ENCODE assay signal across 30 cellular contexts in genomic region chr6:111639266-111639665, GRCh38.
"Had no signal": no experiment of that assay in that cellular context is flagged by ENCODE, and none has a peak within 500 bp of the region (broad histone marks: within the 10 kb centered on the region; RNA-seq: fewer than 3 reads in every experiment).

No MANE protein-coding gene starts in this region.

- H3K4me1 ChIP-seq: neural progenitor cell, parathyroid adenoma, psoas muscle, thyroid gland, tibial nerve had no signal

- DNase-seq: naive thymus-derived CD4-positive, alpha-beta T cell; natural killer cell; occipital lobe; ovary; posterior cingulate gyrus; psoas muscle; right cardiac atrium; spleen; stimulated activated CD4-positive, alpha-beta T cell treated with anti-CD3 and anti-CD28 coated beads, Interleukin-12 subunit alpha, Interleukin-12 subunit beta, amount 100 ng/mL, for 4 hours; stimulated activated CD4-positive, alpha-beta T cell treated with anti-CD3 and anti-CD28 coated beads, Interleukin-1b, Interleukin-23, amount 100 ng/mL, for 48 hours; stimulated activated CD4-positive, alpha-beta T cell treated with anti-CD3 and anti-CD28 coated beads, Interleukin-4, amount 100 ng/mL, for 1 hour; stimulated activated CD4-positive, alpha-beta T cell treated with anti-CD3 and anti-CD28 coated beads, Interleukin-4, amount 100 ng/mL, for 4 hours; stimulated activated naive CD4-positive, alpha-beta T cell; stimulated activated naive CD8-positive, alpha-beta T cell treated with anti-CD3 and anti-CD28 coated beads, Interleukin-15, Interleukin-2, amounts not matched to agents 100 U/mL and 50 U/mL, for 24 hours; stomach; thyroid gland; trophoblast cell; upper lobe of left lung had no signal

- H3K9me3 ChIP-seq: ovary, psoas muscle, stomach, thoracic aorta, thyroid gland, tibial nerve, upper lobe of left lung, vagina had no signal

- H3K4me1 Mint-ChIP-seq: natural killer cell; stimulated activated memory B cell treated with anti-CD40 and anti-IgM and Interleukin-4, amounts not matched to agents 10 μg/mL and 1 μg/mL and 100 μg/mL, for 72 hours had no signal

- ATAC-seq: naive thymus-derived CD4-positive, alpha-beta T cell; natural killer cell; psoas muscle; right cardiac atrium; sciatic nerve; stimulated activated memory B cell treated with anti-CD40 and anti-IgM and Interleukin-4, amounts not matched to agents 10 μg/mL and 1 μg/mL and 100 μg/mL, for 72 hours; stimulated activated naive CD8-positive, alpha-beta T cell treated with anti-CD3 and anti-CD28 coated beads, Interleukin-15, Interleukin-2, amounts not matched to agents 100 U/mL and 50 U/mL, for 24 hours had no signal

- H3K9ac ChIP-seq: neural progenitor cell, parathyroid adenoma had no signal

- H3K27ac ChIP-seq: neural progenitor cell, ovary, parathyroid adenoma, psoas muscle, skin epidermis, spleen, stomach, thoracic aorta, thyroid gland, tibial nerve, upper lobe of left lung, vagina had no signal

- H3K4me3 ChIP-seq: neural progenitor cell, ovary, psoas muscle, skin epidermis, smooth muscle cell, spleen, stomach, thoracic aorta, thyroid gland, tibial nerve, upper lobe of left lung, vagina had no signal

- FAIRE-seq: urothelium cell line had no signal

- H2AFZ ChIP-seq: neural progenitor cell, parathyroid adenoma had no signal

- H3K27me3 Mint-ChIP-seq: naive thymus-derived CD4-positive, alpha-beta T cell; progenitor cell of endocrine pancreas; stimulated activated memory B cell treated with anti-CD40 and anti-IgM and Interleukin-4, amounts not matched to agents 10 μg/mL and 1 μg/mL and 100 μg/mL, for 72 hours had no signal

- H3K4me2 ChIP-seq: neural progenitor cell, smooth muscle cell had no signal

- H3K4me3 Mint-ChIP-seq: naive thymus-derived CD4-positive, alpha-beta T cell; natural killer cell; nephron; neural progenitor cell; stimulated activated memory B cell treated with anti-CD40 and anti-IgM and Interleukin-4, amounts not matched to agents 10 μg/mL and 1 μg/mL and 100 μg/mL, for 72 hours had no signal

- H3K9me3 Mint-ChIP-seq: natural killer cell, neural progenitor cell had no signal

- H3K36me3 Mint-ChIP-seq: neural progenitor cell had no signal

- H3K79me2 ChIP-seq: parathyroid adenoma had no signal

- H3K36me3 ChIP-seq: neural progenitor cell, ovary, spleen, stomach, thoracic aorta, thyroid gland, tibial nerve, upper lobe of left lung, vagina had no signal

- H3K27ac Mint-ChIP-seq: naive thymus-derived CD4-positive, alpha-beta T cell; natural killer cell; nephron; neural progenitor cell; progenitor cell of endocrine pancreas; stimulated activated memory B cell treated with anti-CD40 and anti-IgM and Interleukin-4, amounts not matched to agents 10 μg/mL and 1 μg/mL and 100 μg/mL, for 72 hours had no signal

- H3K27me3 ChIP-seq: neural progenitor cell, ovary, spleen, stomach, thyroid gland, tibial nerve, upper lobe of left lung, vagina had no signal
